ENCODE assay signal across 16 cellular contexts in genomic region chr16:31350275-31351005, GRCh38. TPM values are rescaled to one million over a fixed set of nuclear protein-coding genes. Genes with fewer than 3 reads are reported as not detected.
A peak's percentile ranks its signal among the peaks of the same experiment; 100 is the strongest.
DNase-seq lines count a peak whose midpoint lies in the region; ATAC-seq, FAIRE-seq and TF ChIP-seq lines count a peak whose summit lies in the region.
"Had no signal": no experiment of that assay in that cellular context is flagged by ENCODE, and none has a peak within 500 bp of the region (broad histone marks: within the 10 kb centered on the region; RNA-seq: fewer than 3 reads in every experiment).

No MANE protein-coding gene starts in this region.

- no peaks in the 10 kb centered on the region for H3K79me1 ChIP-seq in H1 (ENCODE audit: low read depth, low read length)

- no peak overlapping the region for H3K18ac ChIP-seq in H1 (ENCODE audit: extremely low read depth, low read length)

- TF ChIP-seq EP300 in H1 (IDR thresholded peaks at IDR 0.05; ENCODE audit: borderline replicate concordance in 1 of 2, low read depth in 2 of 2, low read length in 2 of 2), result no peak

- no peak overlapping the region for H3K4me2 ChIP-seq in H1 (ENCODE audit: insufficient read depth in 1 of 2, low read depth in 2 of 2, low read length in 2 of 2)
- no peak overlapping the region for H3K4me2 ChIP-seq in osteoblast (ENCODE audit: insufficient read depth, low read length)

- H3K9me3 ChIP-seq in H1 (ENCODE audit: insufficient read depth in 2 of 2, low read depth in 1 of 2, low read length in 1 of 2) (no peaks in the 10 kb centered on the region), osteoblast (ENCODE audit: low read depth, low read length) (no peaks in the 10 kb centered on the region)
- H3K9me3 ChIP-seq: Caco-2, SJSA1 had no signal

- H4K91ac ChIP-seq in H1 (replicated peaks; ENCODE audit: insufficient read length, low read length), result no peak overlapping the region

- POLR2A ChIA-PET in H1 (lab: Charles Lee; ENCODE audit: partially characterized antibody) (no interaction called here), WTC11 (lab: Charles Lee) (no interaction called here)

- no peak overlapping the region for H2AFZ ChIP-seq in H1 (ENCODE audit: low read length)
- no peak overlapping the region for H2AFZ ChIP-seq in osteoblast (ENCODE audit: low read length)

- H2BK15ac ChIP-seq in H1 (ENCODE audit: low read length), result no peak overlapping the region

- H3K79me2 ChIP-seq in H1 (ENCODE audit: control insufficient read depth in 1 of 2, insufficient read depth in 2 of 2, low read length in 2 of 2), result no peaks in the 10 kb centered on the region
- H3K79me2 ChIP-seq in osteoblast (ENCODE audit: insufficient read depth, low read length), result no peaks in the 10 kb centered on the region

- H2BK20ac ChIP-seq in H1 (ENCODE audit: low read length), result no peak overlapping the region

- H3K14ac ChIP-seq in H1 (ENCODE audit: insufficient read length), result no peak overlapping the region

- DNase-seq in GM12892 (ENCODE audit: insufficient read length) (no peak), NB4 (ENCODE audit: low read depth) (peak; percentile 82), H1 (ENCODE audit: low read depth in 1 of 2, low spot score in 2 of 2) (no peak), osteoblast (ENCODE audit: insufficient read length, low spot score, missing footprints) (peak; percentile 58), osteocyte (ENCODE audit: extremely low spot score, unreplicated experiment) (no peak), WTC11 (ENCODE audit: low spot score) (no peak)
- DNase-seq: activated CD4-positive, alpha-beta T cell treated with anti-CD3 and anti-CD28 coated beads for 1 hour; activated gamma-delta T cell; Caco-2; KG1; kidney glomerular epithelial cell; NCI-H1930 had no signal

- no peak overlapping the region for H3K9ac ChIP-seq in H1 (replicated peaks in 1 of 4; ENCODE audit: extremely low read depth in 1 of 4, low read depth in 3 of 4, low read length in 3 of 4)

- H2AK5ac ChIP-seq in H1 (ENCODE audit: low read depth, low read length), result no peak overlapping the region

- no peaks in the 10 kb centered on the region for H3K27me3 ChIP-seq in H1 (replicated peaks in 1 of 4; ENCODE audit: control insufficient read depth in 3 of 4, extremely low read depth in 1 of 4, insufficient read depth in 3 of 4, low read length in 3 of 4)
- H3K27me3 ChIP-seq in osteoblast (ENCODE audit: insufficient read depth, low read length), result no peaks in the 10 kb centered on the region
- H3K27me3 ChIP-seq: SJSA1 had no signal

- H3K4me3 Mint-ChIP-seq in osteocyte (ENCODE audit: unreplicated experiment) (no peak overlapping the region), WTC11 (no peak overlapping the region)
- H3K4me3 Mint-ChIP-seq: nephron had no signal

- H3K36me3 Mint-ChIP-seq in osteocyte (ENCODE audit: unreplicated experiment), result no peaks in the 10 kb centered on the region
- no peaks in the 10 kb centered on the region for H3K36me3 Mint-ChIP-seq in WTC11
- H3K36me3 Mint-ChIP-seq: brain had no signal

- CTCF ChIA-PET in H1 (lab: Charles Lee; ENCODE audit: partially characterized antibody) (no interaction called here), WTC11 (lab: Charles Lee) (no interaction called here)

- H2BK12ac ChIP-seq in H1 (ENCODE audit: low read depth, low read length), result no peak overlapping the region

- H4K5ac ChIP-seq in H1 (ENCODE audit: insufficient read length, low read depth, low read length), result no peak overlapping the region

- H3K23me2 ChIP-seq in H1 (ENCODE audit: low read depth, low read length), result peaks cover 1% of the 10 kb centered on the region; the same call in 1 of the 2 replicates

- H4K8ac ChIP-seq in H1 (ENCODE audit: extremely low read depth, insufficient read depth, low read length), result no peak overlapping the region

- H3K27me3 Mint-ChIP-seq in osteocyte (ENCODE audit: unreplicated experiment) (no peaks in the 10 kb centered on the region), WTC11 (ENCODE audit: low read depth) (peaks cover 7% of the 10 kb centered on the region)

- H3K23ac ChIP-seq in H1 (ENCODE audit: insufficient read length), result no peak overlapping the region

- no peak overlapping the region for H3K27ac ChIP-seq in H1 (ENCODE audit: low read depth, low read length)
- H3K27ac ChIP-seq in osteoblast (ENCODE audit: low read depth, low read length), result no peak overlapping the region
- H3K27ac ChIP-seq: SJSA1 had no signal

- H3K56ac ChIP-seq in H1 (replicated peaks; ENCODE audit: insufficient read length, low read depth, low read length), result no peak overlapping the region

- TF ChIP-seq CTCF in NB4 (IDR thresholded peaks at IDR 0.05; ENCODE audit: low read depth, low read length), result no peak
- TF ChIP-seq CTCF in H1 (IDR thresholded peaks at IDR 0.05; ENCODE audit: control extremely low read depth in 1 of 3, insufficient read depth in 1 of 3, low read depth in 1 of 3, low read length in 3 of 3), result no peak
- TF ChIP-seq CTCF in osteoblast (IDR thresholded peaks at IDR 0.05; ENCODE audit: extremely low read depth, low read depth, low read length), result no peak
- TF ChIP-seq CTCF in osteocyte (IDR thresholded peaks at IDR 0.05), result no peak
- no peak for TF ChIP-seq CTCF in WTC11 (IDR thresholded peaks at IDR 0.05)

- H3K4me3 ChIP-seq in NB4 (ENCODE audit: low read depth, low read length) (no peak overlapping the region), H1 (ENCODE audit: extremely low read depth in 1 of 4, insufficient read depth in 2 of 4, low read depth in 3 of 4, low read length in 4 of 4) (no peak overlapping the region), osteoblast (ENCODE audit: insufficient read depth, low read length) (no peak overlapping the region)
- H3K4me3 ChIP-seq: SJSA1 had no signal

- H3K4me1 ChIP-seq in H1 (replicated peaks in 1 of 4; ENCODE audit: control insufficient read depth in 3 of 4, insufficient read depth in 4 of 4, low read length in 3 of 4), result 0 out of 7 replicates have a peak, but pooled peaks cover 0 to 4% (median 1%) of the 10 kb centered on the region in 4 experiments
- H3K4me1 ChIP-seq in osteoblast (ENCODE audit: insufficient read depth, low read length), result peaks cover 5% of the 10 kb centered on the region
- H3K4me1 ChIP-seq: Caco-2, SJSA1 had no signal

- no peak for TF ChIP-seq POLR2A in GM12892 (IDR thresholded peaks at IDR 0.05; ENCODE audit: low read depth, low read length)
- TF ChIP-seq POLR2A in NB4 (IDR thresholded peaks at IDR 0.05; ENCODE audit: extremely low read depth, insufficient read length), result no peak
- TF ChIP-seq POLR2A in H1 (IDR thresholded peaks at IDR 0.05; ENCODE audit: control extremely low read depth in 1 of 2, low read depth in 2 of 2, low read length in 2 of 2), result no peak

- H3K36me3 ChIP-seq in H1 (ENCODE audit: control insufficient read depth in 2 of 4, insufficient read depth in 4 of 4, low read length in 3 of 4), result no peaks in the 10 kb centered on the region
- no peaks in the 10 kb centered on the region for H3K36me3 ChIP-seq in osteoblast (ENCODE audit: insufficient read depth, low read length)
- H3K36me3 ChIP-seq: SJSA1 had no signal

- TF ChIP-seq RAD21 in H1 (IDR thresholded peaks at IDR 0.05 in 1 of 2, conservative IDR thresholded peaks at IDR 0.05 in 1 of 2; ENCODE audit: low read depth in 2 of 2, low read length in 2 of 2), result no peak

- FAIRE-seq in GM12892 (lab: Jason Lieb, UNC), result peak; percentile 67
- no peak for FAIRE-seq in H1 (lab: Jason Lieb, UNC)

- H3K27ac Mint-ChIP-seq in osteocyte (ENCODE audit: unreplicated experiment) (no peak overlapping the region), WTC11 (no peak overlapping the region)
- H3K27ac Mint-ChIP-seq: brain, nephron had no signal

- no peak overlapping the region for H3K4ac ChIP-seq in H1 (replicated peaks; ENCODE audit: insufficient read length, low read depth, low read length)

- no peaks in the 10 kb centered on the region for H3K4me1 Mint-ChIP-seq in osteocyte (ENCODE audit: unreplicated experiment)
- H3K4me1 Mint-ChIP-seq in WTC11, result peaks cover 4% of the 10 kb centered on the region; the same call in 1 of the 2 replicates
- H3K4me1 Mint-ChIP-seq: brain had no signal

- no peak for ATAC-seq in GM18498 (IDR thresholded peaks at IDR 0.05; ENCODE audit: unreplicated experiment)
- no peak for ATAC-seq in WTC11

- H3K9me3 Mint-ChIP-seq in osteocyte (ENCODE audit: unreplicated experiment) (no peaks in the 10 kb centered on the region), WTC11 (peaks cover 6% of the 10 kb centered on the region; the same call in 1 of the 2 replicates)
- H3K9me3 Mint-ChIP-seq: nephron had no signal

- WGBS in H1 (ENCODE audit: extremely low coverage in 1 of 2, insufficient coverage in 1 of 2, insufficient read length in 1 of 2, insufficient replicate concordance in 2 of 2, low coverage in 1 of 2, low lambda C conversion rate in 2 of 2, missing lambda C conversion rate in 1 of 2), 2 experiments, result 82% methylated on average over 12 of the region's 12 CpGs; no CpG with 5 or more reads in 1 of the 2 experiments

- H2BK5ac ChIP-seq in H1 (ENCODE audit: low read depth, low read length), result no peak overlapping the region

- no peak overlapping the region for H2BK120ac ChIP-seq in H1 (replicated peaks; ENCODE audit: low read depth, low read length)

- H4K20me1 ChIP-seq in H1 (replicated peaks in 1 of 2; ENCODE audit: control insufficient read depth in 1 of 2, insufficient read depth in 2 of 2, low read length in 2 of 2), result no peaks in the 10 kb centered on the region
- H4K20me1 ChIP-seq in osteoblast (ENCODE audit: insufficient read depth, low read length), result no peaks in the 10 kb centered on the region

RNA-seq across cellular contexts. Expression of gene ITGAX, which starts 4.5 kb away (rescaled TPM):
- polyA plus RNA-seq in GM12892 (2012; ENCODE audit: missing spikeins), result 22.0 TPM
- not detected in 2 replicates for total RNA-seq in H1 (2021; fragmentation: NEBNext Ultra II Directional; extraction: Animal tissue kit (Norgen Biotek cat#: 25700))
- 0.13 and 0.30 TPM in 2 replicates for polyA plus RNA-seq in H1 (2011; rRNA removed)
- polyA plus RNA-seq in H1 (2011; cell fraction: cytosol; rRNA removed), result 0.09 TPM
- polyA plus RNA-seq in H1 (2011; cell fraction: nucleus; rRNA removed), result 0.30 TPM
- polyA plus RNA-seq in H1 (2012, experiment 1 of 2), result 0.14 to 0.74 TPM (median 0.30 TPM) in 4 replicates
- polyA plus RNA-seq in H1 (2012, experiment 2 of 2), result 0.12 TPM
- polyA plus RNA-seq in H1 (2013, experiment 1 of 2), result 0.14 TPM
- polyA plus RNA-seq in H1 (2013, experiment 2 of 2), result 0.11 TPM
- 0.46 TPM in 1 of 2 replicates, not detected in the other for polyA minus RNA-seq in H1 (2011; rRNA and poly(A)+ RNA removed)
- 0.59 TPM for polyA minus RNA-seq in H1 (2011; cell fraction: cytosol; rRNA and poly(A)+ RNA removed)
- 0.30 TPM for polyA minus RNA-seq in H1 (2011; cell fraction: nucleus; rRNA and poly(A)+ RNA removed)
- total RNA-seq in osteoblast (under 0.01 and 0.36 TPM in 2 replicates), osteocyte (not detected in 2 replicates), WTC11 (2021) (0.25 to 0.33 TPM (median 0.32 TPM) in 3 replicates)
- total RNA-seq: Caco-2, SJSA1 had no signal

RNA-seq across cellular contexts. Expression of gene ITGAD, which starts 42.7 kb away (rescaled TPM):
- 0.23 TPM for polyA plus RNA-seq in GM12892 (2012; ENCODE audit: missing spikeins)
- not detected in 2 replicates for total RNA-seq in H1 (2021; fragmentation: NEBNext Ultra II Directional; extraction: Animal tissue kit (Norgen Biotek cat#: 25700))
- polyA plus RNA-seq in H1 (2011; rRNA removed), result 0.06 TPM in 1 of 2 replicates, not detected in the other
- polyA plus RNA-seq in H1 (2011; cell fraction: cytosol; rRNA removed), result 0.06 TPM
- polyA plus RNA-seq in H1 (2011; cell fraction: nucleus; rRNA removed), result 0.09 TPM
- 0.05 to 0.08 TPM in 2 of 4 replicates, not detected in the others for polyA plus RNA-seq in H1 (2012, experiment 1 of 2)
- not detected for polyA plus RNA-seq in H1 (2012, experiment 2 of 2)
- not detected for polyA plus RNA-seq in H1 (2013, experiment 1 of 2)
- not detected for polyA plus RNA-seq in H1 (2013, experiment 2 of 2)
- polyA minus RNA-seq in H1 (2011; rRNA and poly(A)+ RNA removed), result not detected in 2 replicates
- not detected for polyA minus RNA-seq in H1 (2011; cell fraction: cytosol; rRNA and poly(A)+ RNA removed)
- not detected for polyA minus RNA-seq in H1 (2011; cell fraction: nucleus; rRNA and poly(A)+ RNA removed)
- total RNA-seq in osteoblast, result not detected in 2 replicates
- total RNA-seq in osteocyte, result not detected in 2 replicates
- not detected in 3 replicates for total RNA-seq in WTC11 (2021)
- total RNA-seq: Caco-2, SJSA1 had no signal

Comparison
In these comparisons a context has a peak if more than half of its experiments do, and no peak if none do; other contexts are left out.
1. DNase-seq: peak in NB4 (single experiment) and osteoblast (single experiment); none in GM12892 (single experiment), H1 (0 of 2), osteocyte (single experiment) and WTC11 (single experiment).